16 cellular contexts compared by ENCODE assay signal in genomic region chr1:118589486-118589885, GRCh38.
"Had no signal": no experiment of that assay in that cellular context is flagged by ENCODE, and none has a peak within 500 bp of the region (broad histone marks: within the 10 kb centered on the region; RNA-seq: fewer than 3 reads in every experiment).

No MANE protein-coding gene starts in this region.

- ATAC-seq: activated CD8-positive, alpha-beta memory T cell treated with anti-CD3 and anti-CD28 coated beads, Interleukin-2, amount 10 ng/mL, durations not matched to agents 7 days and 5 days; foreskin keratinocyte; left lobe of liver; stimulated activated effector memory CD8-positive, alpha-beta T cell treated with anti-CD3 and anti-CD28 coated beads, Interleukin-12 subunit alpha, Interleukin-12 subunit beta, amount 100 ng/mL, for 72 hours had no signal

- DNase-seq: activated B cell treated with CpG ODN at 0.5 μM for 24 hours; activated CD4-positive, alpha-beta memory T cell treated with anti-CD3 and anti-CD28 coated beads, Interleukin-2, amount 10 ng/mL, durations not matched to agents 7 days and 5 days; activated CD4-positive, alpha-beta T cell treated with anti-CD3 and anti-CD28 coated beads for 4 hours; activated CD8-positive, alpha-beta memory T cell treated with anti-CD3 and anti-CD28 coated beads, Interleukin-2, amount 10 ng/mL, durations not matched to agents 7 days and 5 days; activated naive CD4-positive, alpha-beta T cell; activated naive CD8-positive, alpha-beta T cell treated with anti-CD3 and anti-CD28 coated beads for 36 hours; amniotic stem cell; foreskin keratinocyte; midbrain; occipital lobe; posterior cingulate gyrus; sigmoid colon; stimulated activated CD4-positive, alpha-beta T cell treated with anti-CD3 and anti-CD28 coated beads, Interleukin-4, amount 100 ng/mL, for 24 hours; stomach had no signal
